Comparison of ENCODE assay signal across 8 cellular contexts in the genomic region with DNA sequence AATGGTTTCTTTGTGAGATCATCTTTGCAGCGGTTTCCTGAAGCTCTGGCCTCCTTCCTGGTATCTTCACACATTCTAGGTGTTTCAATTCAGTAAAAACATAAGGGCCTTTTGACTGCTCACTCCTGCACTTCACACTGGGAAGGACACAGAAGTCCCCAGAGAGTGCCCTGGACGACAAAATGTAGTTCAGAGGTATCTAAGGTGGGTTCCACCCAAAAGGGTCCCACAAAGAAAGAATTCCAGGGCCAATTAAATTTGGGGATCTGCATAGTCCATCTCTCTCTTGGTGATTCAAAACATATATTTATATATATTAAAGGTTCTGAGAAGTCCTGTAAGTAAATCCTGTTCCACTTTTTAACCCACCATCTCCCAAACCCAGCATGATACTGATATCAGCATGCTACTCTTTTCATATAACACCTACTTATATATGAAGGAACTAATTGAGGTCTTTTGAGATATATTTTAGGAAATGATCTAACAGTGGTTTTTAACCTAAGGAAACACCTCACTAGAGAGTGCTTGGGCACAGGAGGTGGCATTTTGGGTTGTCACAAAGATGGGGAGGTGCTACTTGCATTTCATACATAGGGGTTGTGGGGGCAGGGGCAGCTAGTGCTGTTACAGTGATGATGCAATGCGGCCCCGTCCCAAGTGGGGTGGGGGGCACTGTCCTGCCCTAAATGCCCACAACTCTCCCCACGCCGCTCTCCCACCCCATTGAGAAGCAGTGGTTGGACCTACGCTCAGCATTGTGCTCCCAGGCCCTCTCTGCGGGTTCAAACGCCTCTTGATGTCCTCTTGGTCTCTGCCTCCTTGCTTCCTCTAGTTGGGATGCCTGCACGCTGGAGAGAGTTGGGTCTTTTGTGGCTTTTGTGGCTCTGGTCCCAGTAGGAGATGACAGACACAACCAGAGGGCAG.
DNase-seq lines count a peak whose midpoint lies in the region; ATAC-seq and TF ChIP-seq lines count a peak whose summit lies in the region.

No MANE protein-coding gene starts in this region.

- peaks cover 36% of the 10 kb centered on the region for H3K4me1 Mint-ChIP-seq in endothelial cell (ENCODE audit: unreplicated experiment)

- peaks cover 8% of the 10 kb centered on the region for H3K27me3 Mint-ChIP-seq in endothelial cell (ENCODE audit: unreplicated experiment)

- peaks cover 49 to 58% of the 10 kb centered on the region in 2 donors for H3K4me1 ChIP-seq in gastrocnemius medialis

- H3K4me3 ChIP-seq in gastrocnemius medialis: peak overlapping the region; percentile 56 to 72 (median 64)

- H3K9me3 Mint-ChIP-seq in endothelial cell (ENCODE audit: unreplicated experiment): no peaks in the 10 kb centered on the region

- no peaks in the 10 kb centered on the region for H3K36me3 Mint-ChIP-seq in endothelial cell (ENCODE audit: low read depth, unreplicated experiment)

- intact Hi-C loops in gastrocnemius medialis (cut with DNase I; ENCODE audit: low total_unique reads): loop anchor here (1.0 to 5.0 kb wide), 5 partner anchors 16 to 139 kb away; partner anchors contain the start of gene ARF6

- H3K4me3 Mint-ChIP-seq in endothelial cell (ENCODE audit: unreplicated experiment): peak overlapping the region; percentile 77

- peak overlapping the region; percentile 93 to 97 (median 94) for H3K27ac ChIP-seq in gastrocnemius medialis

- no peaks in the 10 kb centered on the region for H3K36me3 ChIP-seq in gastrocnemius medialis

- TF ChIP-seq POLR2A in GM15510 (IDR thresholded peaks at IDR 0.05; ENCODE audit: borderline replicate concordance, extremely low read depth, insufficient read length) (peak; percentile 15), gastrocnemius medialis (IDR thresholded peaks at IDR 0.05) (peak in 1 of 2 donors; percentile 8)

- ATAC-seq in gastrocnemius medialis: no peak
- ATAC-seq in HG03469 (IDR thresholded peaks at IDR 0.05; ENCODE audit: unreplicated experiment): no peak

- DNase-seq in HS-27A (ENCODE audit: low read depth) (peak; percentile 70), endothelial cell (ENCODE audit: low spot score) (no peak), gastrocnemius medialis (peak in 1 of 2 donors; percentile 47), SK-N-DZ (ENCODE audit: low spot score) (no peak), hypothalamus (lab: John Stamatoyannopoulos, UW) (no peak)
- peak; percentile 45 to 49 for DNase-seq in activated CD4-positive, alpha-beta T cell treated with anti-CD3 and anti-CD28 coated beads, Interleukin-2, amount 50 U/mL, for 4 hours

- H3K27ac Mint-ChIP-seq in endothelial cell (ENCODE audit: unreplicated experiment): no peak overlapping the region

- in situ Hi-C loops in gastrocnemius medialis (cut with MboI; ENCODE audit: low sequenced_read_pairs in 4 of 4): loop anchor here in 2 of 4 donors (5.0 to 10.0 kb wide), 3 partner anchors 105 to 137 kb away; partner anchors contain the start of gene ARF6 (in 1 of the 2)

- no peak for TF ChIP-seq CTCF in endothelial cell (IDR thresholded peaks at IDR 0.05; ENCODE audit: unreplicated experiment)
- no peak for TF ChIP-seq CTCF in gastrocnemius medialis (IDR thresholded peaks at IDR 0.05 in 4 of 5, conservative IDR thresholded peaks at IDR 0.05 in 1 of 5)

- no peaks in the 10 kb centered on the region for H3K27me3 ChIP-seq in gastrocnemius medialis

- H3K9me3 ChIP-seq in gastrocnemius medialis: no peaks in the 10 kb centered on the region

Comparison
In these comparisons a context has a peak if more than half of its experiments do, and no peak if none do; other contexts are left out.
1. DNase-seq: peak in HS-27A (single experiment) and activated CD4-positive, alpha-beta T cell treated with anti-CD3 and anti-CD28 coated beads, Interleukin-2, amount 50 U/mL, for 4 hours (2 of 2); none in endothelial cell (single experiment), SK-N-DZ (single experiment) and hypothalamus (0 of 51).